ENCODE assay signal across 8 cellular contexts in genomic region chr2:98608118-98608961, GRCh38. TPM values are rescaled to one million over a fixed set of nuclear protein-coding genes. Genes with fewer than 3 reads are reported as not detected.
A peak's percentile ranks its signal among the peaks of the same experiment; 100 is the strongest.
DNase-seq lines count a peak whose midpoint lies in the region; ATAC-seq and TF ChIP-seq lines count a peak whose summit lies in the region.

TSS of gene COA5 (minus strand) at chr2:98608512. CDS start at chr2:98608405, 107 bp downstream.
TSS of gene UNC50 (plus strand) at chr2:98608589. CDS start at chr2:98609760, 1,171 bp downstream.

- H3K4me3 ChIP-seq in HFF-Myc (replicated peaks; ENCODE audit: low read depth, low read length) = peak within 1 kb of the TSS; percentile 78
- peak within 1 kb of the TSS; percentile 97 to 99 for H3K4me3 ChIP-seq in gastroesophageal sphincter
- H3K4me3 ChIP-seq in neutrophil (ENCODE audit: low read depth in 1 of 2, low read length in 1 of 2) = peak within 1 kb of the TSS; percentile 80 to 92

- TF ChIP-seq POLR2A in gastroesophageal sphincter (IDR thresholded peaks at IDR 0.05) = peak; percentile 87 to 89

- TF ChIP-seq CTCF in HFF-Myc (IDR thresholded peaks at IDR 0.05; ENCODE audit: low read depth, low read length, missing control alignments) (no peak), gastroesophageal sphincter (IDR thresholded peaks at IDR 0.05) (peak in 3 of 4 experiments; percentile 3 to 30 (median 19)), neutrophil (IDR thresholded peaks at IDR 0.05) (peak; percentile 69), subcutaneous adipose tissue (IDR thresholded peaks at IDR 0.05; ENCODE audit: low read depth) (no peak)

- H3K27ac ChIP-seq in gastroesophageal sphincter (peak within 1 kb of the TSS; percentile 93 to 99 (median 96)), neutrophil (peak within 1 kb of the TSS; percentile 92)

- peaks cover 14 to 74% (median 39%) of the 10 kb centered on the region in 3 donors for H3K4me1 ChIP-seq in gastroesophageal sphincter
- peaks cover 27 to 28% of the 10 kb centered on the region in 2 experiments for H3K4me1 ChIP-seq in neutrophil (ENCODE audit: control insufficient read depth in 1 of 2, insufficient read depth in 1 of 2, low read depth in 1 of 2, low read length in 1 of 2)

- H3K9me3 ChIP-seq in gastroesophageal sphincter (no peaks in the 10 kb centered on the region), neutrophil (no peaks in the 10 kb centered on the region)

- TF ChIP-seq EP300 in gastroesophageal sphincter (IDR thresholded peaks at IDR 0.05) = no peak

- peak; percentile 96 for ATAC-seq in gastroesophageal sphincter

- H3K27me3 ChIP-seq in gastroesophageal sphincter (no peaks in the 10 kb centered on the region), neutrophil (no peaks in the 10 kb centered on the region)

- H3K36me3 ChIP-seq in gastroesophageal sphincter = peaks cover 0 to 40% of the 10 kb centered on the region in 2 donors
- H3K36me3 ChIP-seq in neutrophil = peaks cover 36% of the 10 kb centered on the region

- in situ Hi-C loops in SK-MEL-5 (cut with HindIII; ENCODE audit: low pct_unique_long_range_greater_than_20kb, low sequenced_read_pairs) = no loop called here

- 2% methylated on average over 9 of the region's 92 CpGs; no CpG with 5 or more reads in 1 of the 2 donors for WGBS in gastroesophageal sphincter (ENCODE audit: low coverage in 1 of 2), 2 donors

- DNase-seq in GM04503 (ENCODE audit: low read depth) (peak; percentile 63), HFF-Myc (ENCODE audit: extremely low read depth, low read depth) (peak; percentile 55), NAMALWA (ENCODE audit: low spot score) (peak; percentile 93), SK-MEL-5 (ENCODE audit: low read depth, low spot score) (peak; percentile 82)
- DNase-seq in activated naive CD4-positive, alpha-beta T cell treated with Interleukin-2 at 50 U/mL for 16 hours = peak; percentile 94

RNA-seq across cellular contexts. Expression of gene COA5, which starts in this region (rescaled TPM):
- 45.0 and 46.4 TPM in 2 replicates for total RNA-seq in SK-MEL-5 (2014; rRNA removed; shearing (Covaris generic))
- 23.2 and 41.5 TPM in 2 replicates for polyA plus RNA-seq in SK-MEL-5 (2015; cell fraction: cytosol; rRNA removed)
- polyA plus RNA-seq in SK-MEL-5 (2015; cell fraction: nucleus; rRNA removed) = 181 and 231 TPM in 2 replicates
- 10 to 100 TPM; 35.1 to 64.9 (median 42.3) TPM for total RNA-seq in gastroesophageal sphincter
- 10 to 100 TPM; 33.1 to 48.7 (median 37.6) TPM for total RNA-seq in subcutaneous adipose tissue

RNA-seq across cellular contexts. Expression of gene UNC50, which starts in this region (rescaled TPM):
- total RNA-seq in SK-MEL-5 (2014; rRNA removed; shearing (Covaris generic)) = 64.5 and 72.6 TPM in 2 replicates
- 56.5 and 62.8 TPM in 2 replicates for polyA plus RNA-seq in SK-MEL-5 (2015; cell fraction: cytosol; rRNA removed)
- polyA plus RNA-seq in SK-MEL-5 (2015; cell fraction: nucleus; rRNA removed) = 36.4 and 44.8 TPM in 2 replicates
- total RNA-seq in gastroesophageal sphincter (10 to 100 TPM; 40.3 to 55.7 (median 46.0) TPM), subcutaneous adipose tissue (10 to 100 TPM; 34.5 to 58.1 (median 53.0) TPM)

Comparison
In these comparisons a context has a peak if more than half of its experiments do, and no peak if none do; other contexts are left out.
1. Peak in every context shown above with its lines: DNase-seq, ATAC-seq, H3K4me3 ChIP-seq and H3K27ac ChIP-seq.
2. CTCF ChIP-seq: peak in gastroesophageal sphincter (3 of 4) and neutrophil (single experiment); none in HFF-Myc (single experiment) and subcutaneous adipose tissue (single experiment).